ENCODE assay signal across 8 cellular contexts in genomic region chr19:51690359-51691121, GRCh38. TPM values are rescaled to one million over a fixed set of nuclear protein-coding genes. Genes with fewer than 3 reads are reported as not detected.
DNase-seq lines count a peak whose midpoint lies in the region; ATAC-seq lines count a peak whose summit lies in the region.

No MANE protein-coding gene starts in this region.

- peak overlapping the region; percentile 74 for H3K4me3 ChIP-seq in effector memory CD4-positive, alpha-beta T cell (ENCODE audit: insufficient read depth, low read depth, low read length, poor library complexity, severe bottlenecking)

- no peaks in the 10 kb centered on the region for H3K9me3 Mint-ChIP-seq in activated CD8-positive, alpha-beta T cell treated with anti-CD3 and anti-CD28 coated beads, Interleukin-2, amount 10 ng/mL, durations not matched to agents 7 days and 5 days (ENCODE audit: insufficient read depth)

- peak overlapping the region; percentile 51 for H3K4me3 Mint-ChIP-seq in activated CD8-positive, alpha-beta T cell treated with anti-CD3 and anti-CD28 coated beads, Interleukin-2, amount 10 ng/mL, durations not matched to agents 7 days and 5 days

- peak; percentile 57 for DNase-seq in GDM1 (lab: John Stamatoyannopoulos, UW)
- peak; percentile 80 for DNase-seq in NCI-H2227 (lab: John Stamatoyannopoulos, UW; ENCODE audit: unreplicated experiment)
- DNase-seq in activated CD8-positive, alpha-beta T cell treated with anti-CD3 and anti-CD28 coated beads, Interleukin-2, amount 10 ng/mL, durations not matched to agents 7 days and 5 days = peak; percentile 44
- peak; percentile 67 to 70 (median 67) for DNase-seq in effector memory CD4-positive, alpha-beta T cell
- peak; percentile 70 for DNase-seq in lung microvascular endothelial cell (ENCODE audit: low read depth in 2 of 2)
- peak; percentile 44 to 49 (median 48) for DNase-seq in stimulated activated CD4-positive, alpha-beta T cell treated with anti-CD3 and anti-CD28 coated beads, TNF-alpha, amount 100 ng/mL, for 4 hours (ENCODE audit: low read depth in 3 of 3)

- ATAC-seq in activated CD8-positive, alpha-beta T cell treated with anti-CD3 and anti-CD28 coated beads, Interleukin-2, amount 10 ng/mL, durations not matched to agents 7 days and 5 days = peak; percentile 63
- no peak for ATAC-seq in GM18520 (IDR thresholded peaks at IDR 0.05; ENCODE audit: unreplicated experiment)
- no peak for ATAC-seq in GM18511 (IDR thresholded peaks at IDR 0.05; ENCODE audit: unreplicated experiment)

- no peaks in the 10 kb centered on the region for H3K36me3 ChIP-seq in effector memory CD4-positive, alpha-beta T cell (ENCODE audit: control insufficient read depth, insufficient read depth, low read length)

- POLR2A ChIA-PET in activated CD8-positive, alpha-beta T cell treated with anti-CD3 and anti-CD28 coated beads, Interleukin-2, amount 10 ng/mL, durations not matched to agents 7 days and 5 days (lab: Charles Lee) = interaction anchor here (0.7 kb wide), 1 partner anchor 459 kb away, joined by 4 read pairs; no protein-coding TSS in a partner anchor

- no peaks in the 10 kb centered on the region for H3K9me3 ChIP-seq in effector memory CD4-positive, alpha-beta T cell (ENCODE audit: control insufficient read depth, low read length)

- H3K27ac ChIP-seq in effector memory CD4-positive, alpha-beta T cell (ENCODE audit: insufficient read depth, low read length, poor library complexity, severe bottlenecking) = peak overlapping the region; percentile 94

- H3K4me1 Mint-ChIP-seq in activated CD8-positive, alpha-beta T cell treated with anti-CD3 and anti-CD28 coated beads, Interleukin-2, amount 10 ng/mL, durations not matched to agents 7 days and 5 days (ENCODE audit: low read depth) = peaks cover 7% of the 10 kb centered on the region

- CTCF ChIA-PET in activated CD8-positive, alpha-beta T cell treated with anti-CD3 and anti-CD28 coated beads, Interleukin-2, amount 10 ng/mL, durations not matched to agents 7 days and 5 days (lab: Charles Lee) = interaction anchor here (1.0 kb wide), 1 partner anchor 14 kb away, joined by 3 read pairs; no protein-coding TSS in a partner anchor

- H3K27me3 ChIP-seq in effector memory CD4-positive, alpha-beta T cell (replicated peaks; ENCODE audit: control insufficient read depth, insufficient read depth, low read length, poor library complexity, severe bottlenecking) = no peaks in the 10 kb centered on the region

- peaks cover 22% of the 10 kb centered on the region for H3K27me3 Mint-ChIP-seq in activated CD8-positive, alpha-beta T cell treated with anti-CD3 and anti-CD28 coated beads, Interleukin-2, amount 10 ng/mL, durations not matched to agents 7 days and 5 days (ENCODE audit: low read depth)

- H3K36me3 Mint-ChIP-seq in activated CD8-positive, alpha-beta T cell treated with anti-CD3 and anti-CD28 coated beads, Interleukin-2, amount 10 ng/mL, durations not matched to agents 7 days and 5 days (ENCODE audit: low read depth) = no peaks in the 10 kb centered on the region

- H3K4me1 ChIP-seq in effector memory CD4-positive, alpha-beta T cell (ENCODE audit: control insufficient read depth, insufficient read depth, low read length, poor library complexity, severe bottlenecking) = peaks cover 27% of the 10 kb centered on the region

- H3K27ac Mint-ChIP-seq in activated CD8-positive, alpha-beta T cell treated with anti-CD3 and anti-CD28 coated beads, Interleukin-2, amount 10 ng/mL, durations not matched to agents 7 days and 5 days = no peak overlapping the region

RNA-seq across cellular contexts. Expression of gene SPACA6, which starts 2.6 kb away (rescaled TPM):
- total RNA-seq in activated CD8-positive, alpha-beta T cell treated with anti-CD3 and anti-CD28 coated beads, Interleukin-2, amount 10 ng/mL, durations not matched to agents 7 days and 5 days = 1 to 10 TPM; 1.2 to 2.2 TPM
- total RNA-seq in lung microvascular endothelial cell = 3.9 and 7.7 TPM in 2 replicates

RNA-seq across cellular contexts. Expression of gene HAS1, which starts 33.3 kb away (rescaled TPM):
- total RNA-seq in activated CD8-positive, alpha-beta T cell treated with anti-CD3 and anti-CD28 coated beads, Interleukin-2, amount 10 ng/mL, durations not matched to agents 7 days and 5 days = not detected
- 0.20 and 0.22 TPM in 2 replicates for total RNA-seq in lung microvascular endothelial cell

RNA-seq across cellular contexts. Expression of gene SIGLEC14, which starts 43.9 kb away (rescaled TPM):
- total RNA-seq in activated CD8-positive, alpha-beta T cell treated with anti-CD3 and anti-CD28 coated beads, Interleukin-2, amount 10 ng/mL, durations not matched to agents 7 days and 5 days = not detected
- total RNA-seq in lung microvascular endothelial cell = not detected in 2 replicates
